Comparison of ENCODE assay signal across 8 cellular contexts in genomic region chr7:8177109-8177933, GRCh38.
A peak's percentile ranks its signal among the peaks of the same experiment; 100 is the strongest.
DNase-seq lines count a peak whose midpoint lies in the region; ATAC-seq and TF ChIP-seq lines count a peak whose summit lies in the region.

No MANE protein-coding gene starts in this region.

- peaks cover 4% of the 10 kb centered on the region for H3K9me3 Mint-ChIP-seq in activated T-helper 2 cell treated with anti-CD3 and anti-CD28 coated beads, Interferon-gamma antibody, Interleukin-2, Interleukin-4, amounts not matched to agents 10 μg/mL and 5 μg/mL and 100 μg/mL, durations not matched to agents 14 hours and 24 hours and 36 hours
- H3K9me3 Mint-ChIP-seq in WTC11 = no peaks in the 10 kb centered on the region

- no peak for TF ChIP-seq CTCF in WTC11 (IDR thresholded peaks at IDR 0.05)

- ATAC-seq in GM19351 (IDR thresholded peaks at IDR 0.05; ENCODE audit: unreplicated experiment) (peak; percentile 58), HG03354 (IDR thresholded peaks at IDR 0.05; ENCODE audit: poor library complexity, severe bottlenecking, unreplicated experiment) (peak; percentile 60), WTC11 (no peak)

- no peaks in the 10 kb centered on the region for H3K36me3 Mint-ChIP-seq in activated T-helper 2 cell treated with anti-CD3 and anti-CD28 coated beads, Interferon-gamma antibody, Interleukin-2, Interleukin-4, amounts not matched to agents 10 μg/mL and 5 μg/mL and 100 μg/mL, durations not matched to agents 14 hours and 24 hours and 36 hours (ENCODE audit: low read depth)
- no peaks in the 10 kb centered on the region for H3K36me3 Mint-ChIP-seq in WTC11

- H3K27me3 Mint-ChIP-seq in activated T-helper 2 cell treated with anti-CD3 and anti-CD28 coated beads, Interferon-gamma antibody, Interleukin-2, Interleukin-4, amounts not matched to agents 10 μg/mL and 5 μg/mL and 100 μg/mL, durations not matched to agents 14 hours and 24 hours and 36 hours (ENCODE audit: low read depth) = peaks cover 4% of the 10 kb centered on the region
- no peaks in the 10 kb centered on the region for H3K27me3 Mint-ChIP-seq in WTC11 (ENCODE audit: low read depth)

- in situ Hi-C loops in G401 (cut with HindIII; ENCODE audit: low sequenced_read_pairs) = no loop called here

- CTCF ChIA-PET in WTC11 (lab: Charles Lee) = no interaction called here

- H3K4me1 Mint-ChIP-seq in activated T-helper 2 cell treated with anti-CD3 and anti-CD28 coated beads, Interferon-gamma antibody, Interleukin-2, Interleukin-4, amounts not matched to agents 10 μg/mL and 5 μg/mL and 100 μg/mL, durations not matched to agents 14 hours and 24 hours and 36 hours (ENCODE audit: low read depth) = peaks cover 51% of the 10 kb centered on the region
- peaks cover 41% of the 10 kb centered on the region for H3K4me1 Mint-ChIP-seq in WTC11

- peak; percentile 87 for DNase-seq in CD1c-positive myeloid dendritic cell (ENCODE audit: extremely low spot score)
- no peak for DNase-seq in activated T-helper 2 cell treated with anti-CD3 and anti-CD28 coated beads, Interferon-gamma antibody, Interleukin-2, Interleukin-4, amounts not matched to agents 10 μg/mL and 5 μg/mL and 100 μg/mL, durations not matched to agents 14 hours and 24 hours and 36 hours (ENCODE audit: low spot score)
- DNase-seq in WTC11 (ENCODE audit: low spot score) = no peak
- DNase-seq in G401 (ENCODE audit: low spot score) = no peak
- DNase-seq in NCI-H2227 (lab: John Stamatoyannopoulos, UW; ENCODE audit: unreplicated experiment) = no peak
- no peak for DNase-seq in A172 (ENCODE audit: low spot score)

- peak overlapping the region; percentile 95 for H3K27ac Mint-ChIP-seq in activated T-helper 2 cell treated with anti-CD3 and anti-CD28 coated beads, Interferon-gamma antibody, Interleukin-2, Interleukin-4, amounts not matched to agents 10 μg/mL and 5 μg/mL and 100 μg/mL, durations not matched to agents 14 hours and 24 hours and 36 hours
- no peak overlapping the region for H3K27ac Mint-ChIP-seq in WTC11

- H3K4me3 Mint-ChIP-seq in activated T-helper 2 cell treated with anti-CD3 and anti-CD28 coated beads, Interferon-gamma antibody, Interleukin-2, Interleukin-4, amounts not matched to agents 10 μg/mL and 5 μg/mL and 100 μg/mL, durations not matched to agents 14 hours and 24 hours and 36 hours (ENCODE audit: low read depth) = peak overlapping the region; percentile 62
- no peak overlapping the region for H3K4me3 Mint-ChIP-seq in WTC11

- POLR2A ChIA-PET in WTC11 (lab: Charles Lee) = no interaction called here

- intact Hi-C loops in activated T-helper 2 cell treated with anti-CD3 and anti-CD28 coated beads, Interferon-gamma antibody, Interleukin-2, Interleukin-4, amounts not matched to agents 10 μg/mL and 5 μg/mL and 100 μg/mL, durations not matched to agents 14 hours and 24 hours and 36 hours (cut with micrococcal nuclease) = loop anchor here (2.0 kb wide), 2 partner anchors 207 to 537 kb away; partner anchors contain the start of gene UMAD1

TF ChIP-seq in WTC11, 78 proteins besides CTCF, POLR2A, EP300 and RAD21:
- no peak for TF ChIP-seq IRF2 (CRISPR knock-in tag; IDR thresholded peaks at IDR 0.05; ENCODE audit: borderline replicate concordance, low read depth)
- TF ChIP-seq ZSCAN18 (CRISPR knock-in tag; IDR thresholded peaks at IDR 0.05) = no peak
- TF ChIP-seq E2F5 (CRISPR knock-in tag; IDR thresholded peaks at IDR 0.05) = no peak
- TF ChIP-seq ATF2 (CRISPR knock-in tag; IDR thresholded peaks at IDR 0.05; ENCODE audit: borderline replicate concordance, low read depth) = no peak
- no peak for TF ChIP-seq ELF4 (CRISPR knock-in tag; IDR thresholded peaks at IDR 0.05; ENCODE audit: low read depth)
- TF ChIP-seq NR2C2 (CRISPR knock-in tag; IDR thresholded peaks at IDR 0.05) = no peak
- no peak for TF ChIP-seq STAT6 (CRISPR knock-in tag; conservative IDR thresholded peaks at IDR 0.05; ENCODE audit: low read depth)
- TF ChIP-seq ZNF219 (CRISPR knock-in tag; IDR thresholded peaks at IDR 0.05; ENCODE audit: borderline replicate concordance) = no peak
- TF ChIP-seq OVOL2 (CRISPR knock-in tag; IDR thresholded peaks at IDR 0.05; ENCODE audit: borderline replicate concordance) = no peak
